7 cellular contexts compared by ENCODE assay signal in genomic region chr12:106248849-106249371, GRCh38. TPM values are rescaled to one million over a fixed set of nuclear protein-coding genes. Genes with fewer than 3 reads are reported as not detected.
DNase-seq lines count a peak whose midpoint lies in the region; ATAC-seq and TF ChIP-seq lines count a peak whose summit lies in the region.

No MANE protein-coding gene starts in this region.

- CTCF ChIA-PET in HCT116 (lab: Charles Lee), result interaction anchor here (0.8 kb wide), 1 partner anchor 34 kb away, joined by 3 read pairs; no protein-coding TSS in a partner anchor

- H3K79me1 ChIP-seq in mesendoderm (ENCODE audit: low read length), result peaks cover 9% of the 10 kb centered on the region

- H3K79me2 ChIP-seq in HCT116 (ENCODE audit: insufficient read depth, low read length) (peaks cover 15% of the 10 kb centered on the region; the same call in 1 of the 2 replicates), mesendoderm (ENCODE audit: control insufficient read depth, insufficient read depth, low read length) (peaks cover 8% of the 10 kb centered on the region)

- H3K18ac ChIP-seq in mesendoderm (ENCODE audit: low read length), result no peak overlapping the region

- no peak for TF ChIP-seq RAD21 in HCT116 (IDR thresholded peaks at IDR 0.05; ENCODE audit: low read depth)

- intact Hi-C loops in HCT116 (cut with micrococcal nuclease), result loop anchor here (5.0 kb wide), 2 partner anchors 33 to 53 kb away; partner anchors contain the start of gene TCP11L2

- H3K27ac ChIP-seq in HCT116 (ENCODE audit: low read depth, low read length) (0 out of 2 replicates have a peak overlapping the region, but pooled peaks have one; percentile 25), coronary artery (peak overlapping the region; percentile 99 to 100), mesendoderm (ENCODE audit: low read depth, low read length) (no peak overlapping the region), substantia nigra (ENCODE audit: low read depth, low read length, poor library complexity, severe bottlenecking) (peak overlapping the region; percentile 62)

- no peak overlapping the region for H2BK120ac ChIP-seq in mesendoderm (ENCODE audit: low read depth, low read length)

- H3K4me2 ChIP-seq in HCT116 (ENCODE audit: low read length), result peak overlapping the region; percentile 86
- peak overlapping the region; percentile 92 for H3K4me2 ChIP-seq in mesendoderm (ENCODE audit: low read length)

- H3K9me2 ChIP-seq in HCT116 (ENCODE audit: insufficient read depth), result no peaks in the 10 kb centered on the region

- H3K36me3 ChIP-seq in HCT116 (ENCODE audit: control insufficient read depth in 1 of 2, insufficient read depth in 2 of 2, low read length in 2 of 2) (no peaks in the 10 kb centered on the region; a peak in 1 of 4 replicates), mesendoderm (ENCODE audit: control insufficient read depth, insufficient read depth, low read length) (no peaks in the 10 kb centered on the region)

- DNase-seq in HCT116 (ENCODE audit: low read depth, low spot score) (no peak), T1000 (lab: John Stamatoyannopoulos, UW) (peak; percentile 24), coronary artery (ENCODE audit: low spot score) (no peak), mesendoderm (no peak), substantia nigra (lab: John Stamatoyannopoulos, UW) (peak in 6 of 49 donors; percentile 13 to 42 (median 18)), SHP77 treated with DMSO at 0.1 percent for 48 hours (lab: John Stamatoyannopoulos, UW) (no peak)

- no peak overlapping the region for H2BK15ac ChIP-seq in mesendoderm (replicated peaks; ENCODE audit: low read depth)

- H2AFZ ChIP-seq in HCT116 (ENCODE audit: low read depth, low read length, poor library complexity, severe bottlenecking), result no peak overlapping the region

- H3K27me3 ChIP-seq in HCT116 (ENCODE audit: insufficient read depth, low read length) (no peaks in the 10 kb centered on the region), mesendoderm (ENCODE audit: insufficient read depth, low read length, poor library complexity) (no peaks in the 10 kb centered on the region)

- H2AK5ac ChIP-seq in mesendoderm (ENCODE audit: low read length), result no peak overlapping the region

- RAD21 ChIA-PET in HCT116 (lab: Charles Lee; ENCODE audit: low non-redundant PET in 1 of 2, low total read pairs in 2 of 2, uncharacterized antibody in 2 of 2, unreplicated experiment in 2 of 2), result no interaction called here

- no peak for TF ChIP-seq POLR2A in HCT116 (IDR thresholded peaks at IDR 0.05; ENCODE audit: borderline replicate concordance, extremely low read depth, insufficient read depth, insufficient read length)

- no peaks in the 10 kb centered on the region for H4K20me1 ChIP-seq in HCT116 (ENCODE audit: insufficient read depth)

- H3K56ac ChIP-seq in mesendoderm (ENCODE audit: low read length), result peak overlapping the region; percentile 92

- POLR2A ChIA-PET in HCT116 (lab: Charles Lee), result interaction anchor here (1.1 kb wide), 1 partner anchor 109 kb away, joined by 3 read pairs; the partner anchor contains the start of gene POLR3B

- H3K4me3 ChIP-seq in HCT116 (replicated peaks in 1 of 2; ENCODE audit: low read depth in 1 of 2, low read length in 2 of 2), result peak overlapping the region; percentile 72 to 93
- H3K4me3 ChIP-seq in coronary artery, result peak overlapping the region; percentile 99
- peak overlapping the region; percentile 70 for H3K4me3 ChIP-seq in mesendoderm (ENCODE audit: low read length)

- peak overlapping the region; percentile 88 for H3K9ac ChIP-seq in HCT116 (ENCODE audit: low read length)
- H3K9ac ChIP-seq in mesendoderm (ENCODE audit: low read length), result peak overlapping the region; percentile 81

- no peak overlapping the region for H3K4ac ChIP-seq in mesendoderm (ENCODE audit: low read depth, low read length)

- H2BK5ac ChIP-seq in mesendoderm (ENCODE audit: low read length), result no peak overlapping the region

- WGBS in mesendoderm (ENCODE audit: extremely low coverage, insufficient coverage, low lambda C conversion rate), result no CpG with 5 or more reads among the region's 12 CpGs

- TSS peak; percentile 46 for BruUV-seq in HCT116 (replicated peaks; lab: Mats Ljungman, UMichigan)

- TF ChIP-seq CTCF in HCT116 (IDR thresholded peaks at IDR 0.05 in 2 of 3, conservative IDR thresholded peaks at IDR 0.05 in 1 of 3; ENCODE audit: borderline replicate concordance in 1 of 3, insufficient read depth in 1 of 3, low read depth in 2 of 3, low read length in 2 of 3) (no peak), coronary artery (IDR thresholded peaks at IDR 0.05) (no peak)

- no peak overlapping the region for H4K5ac ChIP-seq in mesendoderm (ENCODE audit: low read length)

- no peak overlapping the region for H4K8ac ChIP-seq in mesendoderm (ENCODE audit: low read depth, low read length)

- H3K23ac ChIP-seq in mesendoderm (ENCODE audit: low read length), result no peak overlapping the region

- no peaks in the 10 kb centered on the region for H3K9me3 ChIP-seq in HCT116 (ENCODE audit: control insufficient read depth in 1 of 2, insufficient read depth in 1 of 2, low read depth in 1 of 2, low read length in 2 of 2)

- H3K4me1 ChIP-seq in HCT116 (ENCODE audit: control insufficient read depth in 1 of 2, insufficient read depth in 2 of 2, low read length in 2 of 2), result peaks cover 17 to 40% of the 10 kb centered on the region in 2 experiments
- peaks cover 2% of the 10 kb centered on the region for H3K4me1 ChIP-seq in mesendoderm (ENCODE audit: control insufficient read depth, low read depth, low read length)

- no peak for ATAC-seq in HCT116
- no peak for ATAC-seq in GM21619 (IDR thresholded peaks at IDR 0.05; ENCODE audit: unreplicated experiment)

TF ChIP-seq in HCT116, 20 proteins besides CTCF, POLR2A, EP300 and RAD21:
- TF ChIP-seq POLR2AphosphoS5 (IDR thresholded peaks at IDR 0.05; ENCODE audit: low read depth, low read length) (no peak), EGR1 (IDR thresholded peaks at IDR 0.05; ENCODE audit: low read depth) (no peak), SRF (IDR thresholded peaks at IDR 0.05; ENCODE audit: low read depth) (no peak)

RNA-seq across cellular contexts. Expression of gene CKAP4, which starts 1.1 kb away (rescaled TPM):
- 45.9 TPM for total RNA-seq in HCT116 (2021; ENCODE audit: unreplicated experiment)
- 32.4 and 35.4 TPM in 2 replicates for polyA plus RNA-seq in HCT116 (2012)
- 81.8 TPM for polyA plus RNA-seq in mesendoderm (2013, experiment 1 of 2)
- 81.8 TPM for polyA plus RNA-seq in mesendoderm (2013, experiment 2 of 2)

RNA-seq across cellular contexts. Expression of gene TCP11L2, which starts 53.6 kb away (rescaled TPM):
- 14.4 TPM for total RNA-seq in HCT116 (2021; ENCODE audit: unreplicated experiment)
- 7.5 and 7.7 TPM in 2 replicates for polyA plus RNA-seq in HCT116 (2012)
- 2.1 TPM for polyA plus RNA-seq in mesendoderm (2013, experiment 1 of 2)
- polyA plus RNA-seq in mesendoderm (2013, experiment 2 of 2), result 1.6 TPM
